8 cellular contexts compared by ENCODE assay signal in the genomic region with DNA sequence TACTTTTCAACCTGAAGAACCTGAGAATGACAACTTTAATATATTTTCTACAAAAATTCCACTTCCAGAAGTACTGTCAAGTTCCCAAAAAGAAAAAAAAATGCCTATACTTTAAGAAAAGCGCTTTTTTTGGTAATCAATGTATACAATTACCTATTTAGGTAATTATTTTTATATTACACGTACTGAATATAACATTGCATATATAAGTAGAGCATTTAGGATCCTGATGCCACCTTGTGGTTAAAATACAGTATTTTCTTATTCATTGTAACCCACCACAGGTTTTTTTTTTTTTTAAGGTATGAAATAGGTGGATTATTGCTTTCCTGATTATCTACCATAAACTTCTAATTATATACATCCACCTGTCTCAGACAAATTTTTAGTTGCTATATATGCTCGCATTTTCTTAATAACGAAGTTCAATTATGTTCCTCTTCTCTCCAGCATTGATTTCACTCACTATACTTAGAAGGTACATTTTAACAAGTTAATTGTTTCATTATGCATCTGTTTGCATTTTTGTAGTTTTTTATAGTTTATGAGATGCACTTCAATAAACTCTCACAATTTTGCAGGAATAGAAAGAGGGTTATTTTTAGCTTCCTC. TPM values are rescaled to one million over a fixed set of nuclear protein-coding genes. Genes with fewer than 3 reads are reported as not detected.
DNase-seq lines count a peak whose midpoint lies in the region; ATAC-seq and TF ChIP-seq lines count a peak whose summit lies in the region.

No MANE protein-coding gene starts in this region.

- no peaks in the 10 kb centered on the region for H3K36me3 ChIP-seq in testis (ENCODE audit: low read depth, missing control alignments)

- peak; percentile 24 for TF ChIP-seq CTCF in foreskin fibroblast (IDR thresholded peaks at IDR 0.05; ENCODE audit: low read depth, low read length)
- TF ChIP-seq CTCF in testis (IDR thresholded peaks at IDR 0.05) = peak in 1 of 3 experiments; percentile 63

- H3K4me1 Mint-ChIP-seq in activated CD4-positive, alpha-beta memory T cell treated with anti-CD3 and anti-CD28 coated beads for 36 hours (ENCODE audit: low read depth) = peaks cover 10% of the 10 kb centered on the region

- H3K27me3 ChIP-seq in testis = no peaks in the 10 kb centered on the region

- H3K36me3 Mint-ChIP-seq in activated CD4-positive, alpha-beta memory T cell treated with anti-CD3 and anti-CD28 coated beads for 36 hours = peaks cover 8% of the 10 kb centered on the region

- no peak overlapping the region for H3K27ac Mint-ChIP-seq in activated CD4-positive, alpha-beta memory T cell treated with anti-CD3 and anti-CD28 coated beads for 36 hours

- H3K4me3 ChIP-seq in foreskin fibroblast (ENCODE audit: low read depth in 1 of 2, low read length in 2 of 2) = no peak overlapping the region
- H3K4me3 ChIP-seq in testis = no peak overlapping the region

- DNase-seq in ELR (ENCODE audit: low read depth) (peak; percentile 58), RPMI7951 (ENCODE audit: low read depth) (peak; percentile 10), foreskin fibroblast (peak in 1 of 2 donors; percentile 32), hepatic stellate cell (ENCODE audit: low spot score) (no peak), kidney glomerular epithelial cell (lab: John Stamatoyannopoulos, UW) (no peak), testis (no peak)
- no peak for DNase-seq in activated CD4-positive, alpha-beta memory T cell treated with anti-CD3 and anti-CD28 coated beads for 36 hours

- peak; percentile 34 for ATAC-seq in HG02973 (IDR thresholded peaks at IDR 0.05; ENCODE audit: unreplicated experiment)

- POLR2A ChIA-PET in activated CD4-positive, alpha-beta memory T cell treated with anti-CD3 and anti-CD28 coated beads for 36 hours (lab: Charles Lee) = no interaction called here

- H3K9me3 ChIP-seq in testis = no peaks in the 10 kb centered on the region

- H3K27me3 Mint-ChIP-seq in activated CD4-positive, alpha-beta memory T cell treated with anti-CD3 and anti-CD28 coated beads for 36 hours = no peaks in the 10 kb centered on the region

- H3K9me3 Mint-ChIP-seq in activated CD4-positive, alpha-beta memory T cell treated with anti-CD3 and anti-CD28 coated beads for 36 hours = no peaks in the 10 kb centered on the region

- H3K27ac ChIP-seq in testis = no peak overlapping the region

- CTCF ChIA-PET in activated CD4-positive, alpha-beta memory T cell treated with anti-CD3 and anti-CD28 coated beads for 36 hours (lab: Charles Lee) = interaction anchor here (0.7 to 1.5 kb wide), 2 partner anchors 51 to 819 kb away, joined by 3 to 6 read pairs; no protein-coding TSS in a partner anchor

- intact Hi-C loops in activated CD4-positive, alpha-beta memory T cell treated with anti-CD3 and anti-CD28 coated beads for 36 hours (cut with micrococcal nuclease) = loop anchor here (1.0 to 10.0 kb wide), 4 partner anchors 389 to 819 kb away; a partner anchor contains a TSS
- intact Hi-C loops in testis (cut with DNase I; ENCODE audit: low total_unique reads) = loop anchor here (10.0 kb wide), 1 partner anchor 387 kb away; no protein-coding TSS in a partner anchor

- WGBS in testis, 2 donors = 54 to 64% methylated on average over 4 of the region's 4 CpGs

- TF ChIP-seq POLR2A in testis (IDR thresholded peaks at IDR 0.05) = no peak

- H3K4me3 Mint-ChIP-seq in activated CD4-positive, alpha-beta memory T cell treated with anti-CD3 and anti-CD28 coated beads for 36 hours = no peak overlapping the region

- H3K4me1 ChIP-seq in testis = no peaks in the 10 kb centered on the region

RNA-seq across cellular contexts. Expression of a gene that starts 5.2 kb away (rescaled TPM):
- 3.9 and 6.0 TPM in 2 replicates for total RNA-seq in RPMI7951 (2014; rRNA removed; shearing (Covaris generic))
- 1 to 10 TPM; 6.9 to 8.3 TPM for total RNA-seq in activated CD4-positive, alpha-beta memory T cell treated with anti-CD3 and anti-CD28 coated beads for 36 hours
- 10 to 100 TPM; 24.7 to 32.4 TPM for total RNA-seq in testis
- polyA plus RNA-seq in testis (ENCODE audit: insufficient read depth, low read depth, low replicate concordance) = 3.0 TPM

Comparison
In these comparisons a context has a peak if more than half of its experiments do, and no peak if none do; other contexts are left out.
1. DNase-seq: peak in ELR (single experiment) and RPMI7951 (single experiment); none in hepatic stellate cell (single experiment), kidney glomerular epithelial cell (single experiment), activated CD4-positive, alpha-beta memory T cell treated with anti-CD3 and anti-CD28 coated beads for 36 hours (single experiment) and testis (single experiment).